2 cellular contexts compared by ENCODE assay signal in the genomic region with DNA sequence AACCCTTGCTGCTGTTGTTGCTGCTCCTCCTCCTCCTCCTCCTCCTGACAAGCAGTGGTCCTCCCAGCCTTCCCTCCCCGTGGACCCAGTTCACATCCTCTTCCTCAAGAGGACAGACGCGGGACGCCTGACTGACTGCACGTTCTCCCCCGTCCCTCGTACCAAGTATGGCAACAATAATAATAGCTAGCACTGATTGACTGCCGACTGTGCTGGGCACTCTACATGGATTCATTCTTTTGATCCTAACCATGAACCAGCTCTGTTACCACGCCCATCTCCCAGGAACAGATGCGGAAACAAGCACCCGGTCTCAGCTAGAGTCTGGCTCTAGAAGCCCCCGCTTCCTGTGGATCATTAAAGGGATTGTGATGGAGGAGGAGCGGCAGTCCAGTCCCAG.
TF ChIP-seq lines count a peak whose summit lies in the region.

No MANE protein-coding gene starts in this region.

TF ChIP-seq in liver, 16 proteins besides CTCF, POLR2A, EP300 and RAD21 (continued from another document):
- TF ChIP-seq, protein P1, sequence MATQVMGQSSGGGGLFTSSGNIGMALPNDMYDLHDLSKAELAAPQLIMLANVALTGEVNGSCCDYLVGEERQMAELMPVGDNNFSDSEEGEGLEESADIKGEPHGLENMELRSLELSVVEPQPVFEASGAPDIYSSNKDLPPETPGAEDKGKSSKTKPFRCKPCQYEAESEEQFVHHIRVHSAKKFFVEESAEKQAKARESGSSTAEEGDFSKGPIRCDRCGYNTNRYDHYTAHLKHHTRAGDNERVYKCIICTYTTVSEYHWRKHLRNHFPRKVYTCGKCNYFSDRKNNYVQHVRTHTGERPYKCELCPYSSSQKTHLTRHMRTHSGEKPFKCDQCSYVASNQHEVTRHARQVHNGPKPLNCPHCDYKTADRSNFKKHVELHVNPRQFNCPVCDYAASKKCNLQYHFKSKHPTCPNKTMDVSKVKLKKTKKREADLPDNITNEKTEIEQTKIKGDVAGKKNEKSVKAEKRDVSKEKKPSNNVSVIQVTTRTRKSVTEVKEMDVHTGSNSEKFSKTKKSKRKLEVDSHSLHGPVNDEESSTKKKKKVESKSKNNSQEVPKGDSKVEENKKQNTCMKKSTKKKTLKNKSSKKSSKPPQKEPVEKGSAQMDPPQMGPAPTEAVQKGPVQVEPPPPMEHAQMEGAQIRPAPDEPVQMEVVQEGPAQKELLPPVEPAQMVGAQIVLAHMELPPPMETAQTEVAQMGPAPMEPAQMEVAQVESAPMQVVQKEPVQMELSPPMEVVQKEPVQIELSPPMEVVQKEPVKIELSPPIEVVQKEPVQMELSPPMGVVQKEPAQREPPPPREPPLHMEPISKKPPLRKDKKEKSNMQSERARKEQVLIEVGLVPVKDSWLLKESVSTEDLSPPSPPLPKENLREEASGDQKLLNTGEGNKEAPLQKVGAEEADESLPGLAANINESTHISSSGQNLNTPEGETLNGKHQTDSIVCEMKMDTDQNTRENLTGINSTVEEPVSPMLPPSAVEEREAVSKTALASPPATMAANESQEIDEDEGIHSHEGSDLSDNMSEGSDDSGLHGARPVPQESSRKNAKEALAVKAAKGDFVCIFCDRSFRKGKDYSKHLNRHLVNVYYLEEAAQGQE (IDR thresholded peaks at IDR 0.05) = no peak
- TF ChIP-seq TAF1 (conservative IDR thresholded peaks at IDR 0.05) (no peak), SP1 (IDR thresholded peaks at IDR 0.05) (no peak), JUND (IDR thresholded peaks at IDR 0.05) (no peak), HNF4G (IDR thresholded peaks at IDR 0.05) (no peak)
- TF ChIP-seq, protein P2, sequence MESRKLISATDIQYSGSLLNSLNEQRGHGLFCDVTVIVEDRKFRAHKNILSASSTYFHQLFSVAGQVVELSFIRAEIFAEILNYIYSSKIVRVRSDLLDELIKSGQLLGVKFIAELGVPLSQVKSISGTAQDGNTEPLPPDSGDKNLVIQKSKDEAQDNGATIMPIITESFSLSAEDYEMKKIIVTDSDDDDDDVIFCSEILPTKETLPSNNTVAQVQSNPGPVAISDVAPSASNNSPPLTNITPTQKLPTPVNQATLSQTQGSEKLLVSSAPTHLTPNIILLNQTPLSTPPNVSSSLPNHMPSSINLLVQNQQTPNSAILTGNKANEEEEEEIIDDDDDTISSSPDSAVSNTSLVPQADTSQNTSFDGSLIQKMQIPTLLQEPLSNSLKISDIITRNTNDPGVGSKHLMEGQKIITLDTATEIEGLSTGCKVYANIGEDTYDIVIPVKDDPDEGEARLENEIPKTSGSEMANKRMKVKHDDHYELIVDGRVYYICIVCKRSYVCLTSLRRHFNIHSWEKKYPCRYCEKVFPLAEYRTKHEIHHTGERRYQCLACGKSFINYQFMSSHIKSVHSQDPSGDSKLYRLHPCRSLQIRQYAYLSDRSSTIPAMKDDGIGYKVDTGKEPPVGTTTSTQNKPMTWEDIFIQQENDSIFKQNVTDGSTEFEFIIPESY (IDR thresholded peaks at IDR 0.05) = no peak
- TF ChIP-seq, protein P3, sequence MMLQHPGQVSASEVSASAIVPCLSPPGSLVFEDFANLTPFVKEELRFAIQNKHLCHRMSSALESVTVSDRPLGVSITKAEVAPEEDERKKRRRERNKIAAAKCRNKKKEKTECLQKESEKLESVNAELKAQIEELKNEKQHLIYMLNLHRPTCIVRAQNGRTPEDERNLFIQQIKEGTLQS (IDR thresholded peaks at IDR 0.05) = no peak

TF ChIP-seq in HepG2, 621 proteins besides CTCF, POLR2A, EP300 and RAD21 (continued from another document):
- TF ChIP-seq, protein P4, sequence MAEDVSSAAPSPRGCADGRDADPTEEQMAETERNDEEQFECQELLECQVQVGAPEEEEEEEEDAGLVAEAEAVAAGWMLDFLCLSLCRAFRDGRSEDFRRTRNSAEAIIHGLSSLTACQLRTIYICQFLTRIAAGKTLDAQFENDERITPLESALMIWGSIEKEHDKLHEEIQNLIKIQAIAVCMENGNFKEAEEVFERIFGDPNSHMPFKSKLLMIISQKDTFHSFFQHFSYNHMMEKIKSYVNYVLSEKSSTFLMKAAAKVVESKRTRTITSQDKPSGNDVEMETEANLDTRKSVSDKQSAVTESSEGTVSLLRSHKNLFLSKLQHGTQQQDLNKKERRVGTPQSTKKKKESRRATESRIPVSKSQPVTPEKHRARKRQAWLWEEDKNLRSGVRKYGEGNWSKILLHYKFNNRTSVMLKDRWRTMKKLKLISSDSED (CRISPR knock-in tag; IDR thresholded peaks at IDR 0.05) = no peak
- TF ChIP-seq, protein P5, sequence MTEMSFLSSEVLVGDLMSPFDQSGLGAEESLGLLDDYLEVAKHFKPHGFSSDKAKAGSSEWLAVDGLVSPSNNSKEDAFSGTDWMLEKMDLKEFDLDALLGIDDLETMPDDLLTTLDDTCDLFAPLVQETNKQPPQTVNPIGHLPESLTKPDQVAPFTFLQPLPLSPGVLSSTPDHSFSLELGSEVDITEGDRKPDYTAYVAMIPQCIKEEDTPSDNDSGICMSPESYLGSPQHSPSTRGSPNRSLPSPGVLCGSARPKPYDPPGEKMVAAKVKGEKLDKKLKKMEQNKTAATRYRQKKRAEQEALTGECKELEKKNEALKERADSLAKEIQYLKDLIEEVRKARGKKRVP (CRISPR knock-in tag; IDR thresholded peaks at IDR 0.05) = no peak
- TF ChIP-seq, protein P6, sequence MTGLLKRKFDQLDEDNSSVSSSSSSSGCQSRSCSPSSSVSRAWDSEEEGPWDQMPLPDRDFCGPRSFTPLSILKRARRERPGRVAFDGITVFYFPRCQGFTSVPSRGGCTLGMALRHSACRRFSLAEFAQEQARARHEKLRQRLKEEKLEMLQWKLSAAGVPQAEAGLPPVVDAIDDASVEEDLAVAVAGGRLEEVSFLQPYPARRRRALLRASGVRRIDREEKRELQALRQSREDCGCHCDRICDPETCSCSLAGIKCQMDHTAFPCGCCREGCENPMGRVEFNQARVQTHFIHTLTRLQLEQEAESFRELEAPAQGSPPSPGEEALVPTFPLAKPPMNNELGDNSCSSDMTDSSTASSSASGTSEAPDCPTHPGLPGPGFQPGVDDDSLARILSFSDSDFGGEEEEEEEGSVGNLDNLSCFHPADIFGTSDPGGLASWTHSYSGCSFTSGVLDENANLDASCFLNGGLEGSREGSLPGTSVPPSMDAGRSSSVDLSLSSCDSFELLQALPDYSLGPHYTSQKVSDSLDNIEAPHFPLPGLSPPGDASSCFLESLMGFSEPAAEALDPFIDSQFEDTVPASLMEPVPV (CRISPR knock-in tag; IDR thresholded peaks at IDR 0.05) = no peak
- TF ChIP-seq ZBTB1 (CRISPR knock-in tag; IDR thresholded peaks at IDR 0.05; ENCODE audit: borderline replicate concordance) = no peak
